In genomic region chr12:119711693-119712092, GRCh38 we compare ENCODE assay signal across 21 cellular contexts. TPM values are rescaled to one million over a fixed set of nuclear protein-coding genes. Genes with fewer than 3 reads are reported as not detected.
A peak's percentile ranks its signal among the peaks of the same experiment; 100 is the strongest.
DNase-seq lines count a peak whose midpoint lies in the region; ATAC-seq and TF ChIP-seq lines count a peak whose summit lies in the region.
"Had no signal": no experiment of that assay in that cellular context is flagged by ENCODE, and none has a peak within 500 bp of the region (broad histone marks: within the 10 kb centered on the region; RNA-seq: fewer than 3 reads in every experiment).

No MANE protein-coding gene starts in this region.

- no peak for TF ChIP-seq CTCF in HEK293 (tag by site-specific recombination; IDR thresholded peaks at IDR 0.05)
- TF ChIP-seq CTCF in endothelial cell (IDR thresholded peaks at IDR 0.05; ENCODE audit: unreplicated experiment), result no peak
- no peak for TF ChIP-seq CTCF in stomach (IDR thresholded peaks at IDR 0.05)

- peaks cover 27% of the 10 kb centered on the region for H3K36me3 Mint-ChIP-seq in endothelial cell (ENCODE audit: low read depth, unreplicated experiment)
- H3K36me3 Mint-ChIP-seq: CD8-positive, alpha-beta T cell had no signal

- intact Hi-C loops in stomach (cut with DNase I; ENCODE audit: low total_unique reads), result no loop called here

- peaks cover 3% of the 10 kb centered on the region for H3K4me1 ChIP-seq in HEK293 (ENCODE audit: control insufficient read depth, insufficient read depth, low read length)
- peaks cover 9 to 41% (median 24%) of the 10 kb centered on the region in 4 donors for H3K4me1 ChIP-seq in stomach

- H3K27me3 ChIP-seq in stomach, result no peaks in the 10 kb centered on the region

- H3K27ac ChIP-seq in HEK293 (ENCODE audit: extremely low read depth, low read depth, low read length) (no peak overlapping the region), angular gyrus (ENCODE audit: low read depth, low read length) (peak overlapping the region; percentile 53), stomach (peak overlapping the region; percentile 73 to 92 (median 76))
- H3K27ac ChIP-seq: A549 had no signal

- H3K4me3 ChIP-seq in HEK293 (ENCODE audit: low read depth, low read length) (no peak overlapping the region), stomach (no peak overlapping the region)
- H3K4me3 ChIP-seq: A549 had no signal

- H3K9me3 Mint-ChIP-seq in endothelial cell (ENCODE audit: unreplicated experiment), result no peaks in the 10 kb centered on the region
- H3K9me3 Mint-ChIP-seq: CD8-positive, alpha-beta T cell had no signal

- WGBS in stomach, 5 donors, result 94 to 99% (median 97%) methylated on average over 4 of the region's 4 CpGs

- CTCF ChIA-PET in HEK293 (lab: Yijun Ruan, JAX), result interaction anchor here (1.3 kb wide), 1 partner anchor 16 kb away, joined by 3 read pairs; no protein-coding TSS in a partner anchor

- H3K27ac Mint-ChIP-seq in endothelial cell (ENCODE audit: unreplicated experiment), result no peak overlapping the region
- H3K27ac Mint-ChIP-seq: CD8-positive, alpha-beta T cell had no signal

- H3K36me3 ChIP-seq in HEK293 (ENCODE audit: control insufficient read depth in 2 of 2, insufficient read depth in 1 of 2, low read length in 2 of 2) (peaks cover 35 to 90% of the 10 kb centered on the region in 2 experiments), stomach (peaks cover 0 to 17% (median 0%) of the 10 kb centered on the region in 4 donors)

- TF ChIP-seq EP300 in stomach (IDR thresholded peaks at IDR 0.05), result no peak

- H3K27me3 Mint-ChIP-seq in endothelial cell (ENCODE audit: unreplicated experiment), result peaks cover 2% of the 10 kb centered on the region

- POLR2A ChIA-PET in HEK293 (lab: Yijun Ruan, JAX), result no interaction called here

- TF ChIP-seq POLR2A in stomach (IDR thresholded peaks at IDR 0.05), result no peak

- peak overlapping the region; percentile 14 for H3K4me3 Mint-ChIP-seq in endothelial cell (ENCODE audit: unreplicated experiment)
- H3K4me3 Mint-ChIP-seq: CD8-positive, alpha-beta T cell had no signal

- no peak for DNase-seq in endothelial cell (ENCODE audit: low spot score)
- DNase-seq in stomach, result no peak
- DNase-seq in OCI-M1 (lab: John Stamatoyannopoulos, UW), result no peak
- DNase-seq in NCI-H2107 (lab: John Stamatoyannopoulos, UW), result no peak
- no peak for DNase-seq in GDM1 (lab: John Stamatoyannopoulos, UW)
- DNase-seq: C1 segment of cervical spinal cord; Caco-2; CD8-positive, alpha-beta T cell; DMS 273 treated with DMSO at 0.1 percent for 48 hours; EL; GF-D8; HCEC 1CT; Kasumi-1; NCI-H2227 treated with DMSO at 0.1 percent for 48 hours; NCI-H69; SHP77 treated with DMSO at 0.1 percent for 48 hours had no signal

- peaks cover 5% of the 10 kb centered on the region for H3K4me1 Mint-ChIP-seq in endothelial cell (ENCODE audit: unreplicated experiment)

- no peak for ATAC-seq in HG03159 (IDR thresholded peaks at IDR 0.05; ENCODE audit: unreplicated experiment)
- ATAC-seq: A549; CD8-positive, alpha-beta T cell; Panc1 had no signal

- no peaks in the 10 kb centered on the region for H3K9me3 ChIP-seq in HEK293 (ENCODE audit: control insufficient read depth, insufficient read depth, low read depth, low read length)
- no peaks in the 10 kb centered on the region for H3K9me3 ChIP-seq in stomach
- H3K9me3 ChIP-seq: A549, Caco-2 had no signal

TF ChIP-seq in HEK293, 187 proteins besides CTCF, POLR2A, EP300 and RAD21:
- peak; percentile 62; the same call in 1 of the 2 replicates for TF ChIP-seq ZNF121 (tag by site-specific recombination; IDR thresholded peaks at IDR 0.05)
- no peak for TF ChIP-seq BCL11A (tag by site-specific recombination; IDR thresholded peaks at IDR 0.05; ENCODE audit: low read depth)

RNA-seq across cellular contexts. Expression of gene PRKAB1, which starts 43.8 kb away (rescaled TPM):
- total RNA-seq in endothelial cell (ENCODE audit: unreplicated experiment) (28.5 TPM), stomach (100 to 1,000 TPM in 1 of 5 donors, 10 to 100 TPM in 4; 22.6 to 143 (median 53.6) TPM)
- 10 to 100 TPM; 30.7 to 53.6 (median 45.8) TPM for polyA plus RNA-seq in stomach
